ENCODE assay signal across 1 cellular context in the genomic region with DNA sequence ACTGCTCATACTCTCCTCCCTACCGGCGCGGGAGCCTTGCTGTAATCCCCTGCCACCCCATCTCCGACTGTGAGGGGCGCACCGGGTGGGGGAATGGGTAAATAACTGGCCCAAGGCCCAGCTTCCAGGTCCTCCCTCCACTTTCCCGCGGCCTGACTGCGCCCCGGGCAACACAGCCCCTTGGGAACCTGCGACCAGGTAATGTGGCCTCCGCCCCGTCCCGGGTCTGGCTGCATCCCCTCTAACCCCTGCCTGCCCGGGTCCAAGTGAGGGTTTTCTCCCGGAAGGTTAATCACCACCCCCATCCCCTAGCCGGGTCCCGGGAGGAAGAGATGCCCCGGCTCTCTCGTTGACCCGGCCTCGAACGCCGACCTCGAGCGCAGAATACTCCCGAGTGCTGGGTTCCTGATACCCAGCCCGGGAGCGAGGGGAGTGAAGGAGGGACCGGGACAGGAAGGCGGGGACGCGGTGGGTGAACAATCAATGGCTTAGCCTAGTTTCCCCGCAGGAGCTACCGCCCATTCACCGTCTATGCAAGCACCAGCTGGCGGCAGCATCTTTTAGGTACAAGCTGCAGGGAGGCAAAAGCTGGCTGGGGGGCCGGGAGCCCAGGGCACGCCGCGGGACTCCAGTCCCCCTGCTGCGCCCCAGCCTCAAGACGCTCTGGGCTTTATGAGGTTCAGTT.
TF ChIP-seq lines count a peak whose summit lies in the region.

No MANE protein-coding gene starts in this region.

TF ChIP-seq in HepG2, 621 proteins besides CTCF, POLR2A, EP300 and RAD21:
- TF ChIP-seq, protein P1, sequence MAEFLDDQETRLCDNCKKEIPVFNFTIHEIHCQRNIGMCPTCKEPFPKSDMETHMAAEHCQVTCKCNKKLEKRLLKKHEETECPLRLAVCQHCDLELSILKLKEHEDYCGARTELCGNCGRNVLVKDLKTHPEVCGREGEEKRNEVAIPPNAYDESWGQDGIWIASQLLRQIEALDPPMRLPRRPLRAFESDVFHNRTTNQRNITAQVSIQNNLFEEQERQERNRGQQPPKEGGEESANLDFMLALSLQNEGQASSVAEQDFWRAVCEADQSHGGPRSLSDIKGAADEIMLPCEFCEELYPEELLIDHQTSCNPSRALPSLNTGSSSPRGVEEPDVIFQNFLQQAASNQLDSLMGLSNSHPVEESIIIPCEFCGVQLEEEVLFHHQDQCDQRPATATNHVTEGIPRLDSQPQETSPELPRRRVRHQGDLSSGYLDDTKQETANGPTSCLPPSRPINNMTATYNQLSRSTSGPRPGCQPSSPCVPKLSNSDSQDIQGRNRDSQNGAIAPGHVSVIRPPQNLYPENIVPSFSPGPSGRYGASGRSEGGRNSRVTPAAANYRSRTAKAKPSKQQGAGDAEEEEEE (CRISPR knock-in tag; IDR thresholded peaks at IDR 0.05; ENCODE audit: borderline replicate concordance): no peak
- peak; percentile 75; the same call in 1 of the 2 replicates for TF ChIP-seq ZSCAN29 (CRISPR knock-in tag; conservative IDR thresholded peaks at IDR 0.05)
- TF ChIP-seq HNRNPL (IDR thresholded peaks at IDR 0.05; ENCODE audit: low read depth, low read length): 0 out of 2 replicates have a peak, but pooled peaks have one; percentile 12
- TF ChIP-seq HNRNPLL (IDR thresholded peaks at IDR 0.05; ENCODE audit: low read depth, low read length, poor library complexity, severe bottlenecking): peak; percentile 26
- TF ChIP-seq, protein P2, sequence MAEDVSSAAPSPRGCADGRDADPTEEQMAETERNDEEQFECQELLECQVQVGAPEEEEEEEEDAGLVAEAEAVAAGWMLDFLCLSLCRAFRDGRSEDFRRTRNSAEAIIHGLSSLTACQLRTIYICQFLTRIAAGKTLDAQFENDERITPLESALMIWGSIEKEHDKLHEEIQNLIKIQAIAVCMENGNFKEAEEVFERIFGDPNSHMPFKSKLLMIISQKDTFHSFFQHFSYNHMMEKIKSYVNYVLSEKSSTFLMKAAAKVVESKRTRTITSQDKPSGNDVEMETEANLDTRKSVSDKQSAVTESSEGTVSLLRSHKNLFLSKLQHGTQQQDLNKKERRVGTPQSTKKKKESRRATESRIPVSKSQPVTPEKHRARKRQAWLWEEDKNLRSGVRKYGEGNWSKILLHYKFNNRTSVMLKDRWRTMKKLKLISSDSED (CRISPR knock-in tag; IDR thresholded peaks at IDR 0.05): no peak
- peak; percentile 13; the same call in 1 of the 2 replicates for TF ChIP-seq ZNF800 (CRISPR knock-in tag; IDR thresholded peaks at IDR 0.05)
